In the genomic region with DNA sequence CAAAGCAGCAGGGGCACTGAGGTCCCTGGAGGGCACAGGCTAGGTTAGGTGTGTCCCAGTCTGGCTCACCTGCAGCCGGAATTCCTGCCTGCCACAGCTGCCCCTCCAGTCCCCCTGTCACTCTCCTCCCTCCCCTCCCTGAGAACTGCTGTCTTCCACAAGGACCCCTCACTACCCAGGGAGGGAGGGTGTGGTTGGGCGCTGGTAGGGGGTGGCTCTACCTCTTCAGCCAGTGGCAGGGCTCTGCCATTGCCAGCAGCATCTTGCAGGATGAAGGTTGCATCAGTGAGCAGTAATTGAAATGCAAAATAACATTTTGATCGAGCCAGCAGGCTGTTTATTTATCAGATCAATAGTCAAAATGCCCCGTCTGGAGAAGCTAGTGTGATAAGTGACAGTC, we compare ENCODE assay signal across 29 cellular contexts. TPM values are rescaled to one million over a fixed set of nuclear protein-coding genes. Genes with fewer than 3 reads are reported as not detected.
"Had no signal": no experiment of that assay in that cellular context is flagged by ENCODE, and none has a peak within 500 bp of the region (broad histone marks: within the 10 kb centered on the region; RNA-seq: fewer than 3 reads in every experiment).

No MANE protein-coding gene starts in this region.

- ATAC-seq: foreskin keratinocyte; gastroesophageal sphincter; heart right ventricle; left cardiac atrium; left lung; naive thymus-derived CD4-positive, alpha-beta T cell; sciatic nerve; stimulated activated naive CD8-positive, alpha-beta T cell treated with anti-CD3 and anti-CD28 coated beads, Interleukin-15, amount 100 ng/mL, for 72 hours had no signal

- H3K27ac Mint-ChIP-seq: naive thymus-derived CD4-positive, alpha-beta T cell; nephron; neural progenitor cell had no signal

- H3K4me1 Mint-ChIP-seq: nephron; stimulated activated naive CD8-positive, alpha-beta T cell treated with anti-CD3 and anti-CD28 coated beads, Interleukin-15, amount 100 ng/mL, for 72 hours had no signal

- H3K36me3 Mint-ChIP-seq: naive thymus-derived CD4-positive, alpha-beta T cell; neural progenitor cell had no signal

- H3K9me3 Mint-ChIP-seq: nephron; stimulated activated naive CD8-positive, alpha-beta T cell treated with anti-CD3 and anti-CD28 coated beads, Interleukin-15, amount 100 ng/mL, for 72 hours had no signal

- DNase-seq: dermis blood vessel endothelial cell; effector memory CD4-positive, alpha-beta T cell; foreskin keratinocyte; glutamatergic neuron; heart right ventricle; hippocampal formation; left cardiac atrium; left lung; mesenchymal stem cell; midbrain; naive thymus-derived CD4-positive, alpha-beta T cell; nucleus accumbens; stimulated activated CD4-positive, alpha-beta T cell treated with anti-CD3 and anti-CD28 coated beads, Interleukin-12 subunit alpha, Interleukin-12 subunit beta, amount 100 ng/mL, for 4 hours; stimulated activated CD4-positive, alpha-beta T cell treated with anti-CD3 and anti-CD28 coated beads, Interleukin-1b, Interleukin-23, amount 100 ng/mL, for 48 hours; stimulated activated CD4-positive, alpha-beta T cell treated with anti-CD3 and anti-CD28 coated beads, Interleukin-4, amount 100 ng/mL, for 1 hour; stimulated activated CD8-positive, alpha-beta memory T cell treated with anti-CD3 and anti-CD28 coated beads, Interleukin-4, amount 100 ng/mL, for 48 hours; stimulated activated naive CD4-positive, alpha-beta T cell; stimulated activated naive CD8-positive, alpha-beta T cell treated with anti-CD3 and anti-CD28 coated beads, Interleukin-15, amount 100 ng/mL, for 72 hours; thyroid gland; trophoblast cell had no signal

- H3K4me3 Mint-ChIP-seq: naive thymus-derived CD4-positive, alpha-beta T cell; nephron; neural progenitor cell; stimulated activated naive CD8-positive, alpha-beta T cell treated with anti-CD3 and anti-CD28 coated beads, Interleukin-15, amount 100 ng/mL, for 72 hours had no signal

RNA-seq across cellular contexts. Expression of a gene that starts 45.7 kb away (rescaled TPM):
- total RNA-seq: dermis blood vessel endothelial cell, endothelial cell of umbilical vein, fibroblast of lung, foreskin keratinocyte, kidney epithelial cell, lung microvascular endothelial cell, osteocyte, thyroid gland had no signal
